Comparison of ENCODE assay signal across 10 cellular contexts in genomic region chr3:188197388-188197847, GRCh38. TPM values are rescaled to one million over a fixed set of nuclear protein-coding genes. Genes with fewer than 3 reads are reported as not detected.
A peak's percentile ranks its signal among the peaks of the same experiment; 100 is the strongest.
DNase-seq lines count a peak whose midpoint lies in the region; ATAC-seq, FAIRE-seq and TF ChIP-seq lines count a peak whose summit lies in the region.
"Had no signal": no experiment of that assay in that cellular context is flagged by ENCODE, and none has a peak within 500 bp of the region (broad histone marks: within the 10 kb centered on the region; RNA-seq: fewer than 3 reads in every experiment).

No MANE protein-coding gene starts in this region.

- TF ChIP-seq POLR2A in endothelial cell of umbilical vein (IDR thresholded peaks at IDR 0.05; ENCODE audit: low read depth, low read length) (no peak), sigmoid colon (IDR thresholded peaks at IDR 0.05) (no peak)

- H3K4me1 ChIP-seq in endothelial cell of umbilical vein (ENCODE audit: control insufficient read depth, extremely low read depth, insufficient read depth, low read length): peaks cover 19% of the 10 kb centered on the region
- H3K4me1 ChIP-seq in sigmoid colon: peaks cover 0 to 89% (median 73%) of the 10 kb centered on the region in 4 donors
- H3K4me1 ChIP-seq in colonic mucosa: peaks cover 19% of the 10 kb centered on the region

- POLR2A ChIA-PET in endothelial cell of umbilical vein (lab: Charles Lee): no interaction called here

- H3K9me3 ChIP-seq in endothelial cell of umbilical vein (replicated peaks; ENCODE audit: control insufficient read depth, insufficient read depth, low read length) (no peaks in the 10 kb centered on the region), sigmoid colon (no peaks in the 10 kb centered on the region), colonic mucosa (no peaks in the 10 kb centered on the region)

- intact Hi-C loops in endothelial cell of umbilical vein (cut with micrococcal nuclease) (no loop called here), sigmoid colon (cut with DNase I) (no loop called here), colonic mucosa (cut with DNase I) (no loop called here)

- no TSS peak for BruUV-seq in endothelial cell of umbilical vein (replicated peaks; lab: Mats Ljungman, UMichigan)

- FAIRE-seq in endothelial cell of umbilical vein (lab: Jason Lieb, UNC): peak; percentile 64
- FAIRE-seq: GM18507 had no signal

- H3K9ac ChIP-seq in endothelial cell of umbilical vein (replicated peaks; ENCODE audit: extremely low read depth, insufficient read depth, low read length) (no peak overlapping the region), colonic mucosa (ENCODE audit: low read depth in 2 of 2, low read length in 2 of 2) (peak overlapping the region in 1 of 2 donors; percentile 79)

- H3K79me2 ChIP-seq in endothelial cell of umbilical vein (ENCODE audit: control insufficient read depth, insufficient read depth, low read length): peaks cover 70% of the 10 kb centered on the region

- no peak overlapping the region for H2AFZ ChIP-seq in endothelial cell of umbilical vein (ENCODE audit: low read depth, low read length)

- ATAC-seq in GM18511 (IDR thresholded peaks at IDR 0.05; ENCODE audit: unreplicated experiment) (peak; percentile 76), HG03439 (IDR thresholded peaks at IDR 0.05; ENCODE audit: unreplicated experiment) (peak; percentile 64)

- TF ChIP-seq EP300 in sigmoid colon (IDR thresholded peaks at IDR 0.05): peak in 1 of 4 donors; percentile 41

- H3K27ac ChIP-seq in endothelial cell of umbilical vein (ENCODE audit: insufficient read depth, low read depth, low read length) (no peak overlapping the region), sigmoid colon (peak overlapping the region; percentile 51 to 99 (median 88)), colonic mucosa (no peak overlapping the region)

- H3K4me3 ChIP-seq in endothelial cell of umbilical vein (replicated peaks in 1 of 3; ENCODE audit: insufficient read depth in 1 of 3, low read depth in 1 of 3, low read length in 3 of 3) (no peak overlapping the region), sigmoid colon (no peak overlapping the region), colonic mucosa (no peak overlapping the region)

- no peaks in the 10 kb centered on the region for H4K20me1 ChIP-seq in endothelial cell of umbilical vein (replicated peaks; ENCODE audit: control insufficient read depth, extremely low read depth, insufficient read depth, low read length)

- CTCF ChIA-PET in endothelial cell of umbilical vein (lab: Charles Lee): interaction anchor here (0.6 to 1.6 kb wide), 2 partner anchors 9 to 44 kb away, joined by 3 to 9 read pairs; no protein-coding TSS in a partner anchor

- no peak overlapping the region for H3K4me2 ChIP-seq in endothelial cell of umbilical vein (ENCODE audit: insufficient read depth, low read length)

- DNase-seq in endothelial cell of umbilical vein (ENCODE audit: low read depth, low spot score) (peak; percentile 29), sigmoid colon (no peak), RPMI8226 (no peak), colonic mucosa (no peak), midbrain (lab: John Stamatoyannopoulos, UW) (no peak)
- DNase-seq: activated CD4-positive, alpha-beta memory T cell treated with anti-CD3 and anti-CD28 coated beads, Interleukin-2, amount 10 ng/mL, durations not matched to agents 7 days and 5 days; stimulated activated CD4-positive, alpha-beta T cell treated with anti-CD3 and anti-CD28 coated beads, Interleukin-1b, Interleukin-23, amount 100 ng/mL, for 48 hours had no signal

- H3K27me3 ChIP-seq in endothelial cell of umbilical vein (ENCODE audit: control insufficient read depth in 2 of 2, insufficient read depth in 2 of 2, low read length in 2 of 2) (no peaks in the 10 kb centered on the region), sigmoid colon (no peaks in the 10 kb centered on the region), colonic mucosa (no peaks in the 10 kb centered on the region)

- TF ChIP-seq CTCF in endothelial cell of umbilical vein (IDR thresholded peaks at IDR 0.05; ENCODE audit: extremely low read depth in 1 of 2, insufficient read depth in 1 of 2, low read depth in 1 of 2, low read length in 2 of 2) (no peak), sigmoid colon (IDR thresholded peaks at IDR 0.05) (no peak), colonic mucosa (IDR thresholded peaks at IDR 0.05) (no peak)

- H3K36me3 ChIP-seq in endothelial cell of umbilical vein (ENCODE audit: control insufficient read depth in 2 of 2, extremely low read depth in 1 of 2, insufficient read depth in 2 of 2, low read length in 2 of 2) (no peaks in the 10 kb centered on the region), sigmoid colon (peaks cover 0 to 6% (median 2%) of the 10 kb centered on the region in 4 donors), colonic mucosa (no peaks in the 10 kb centered on the region)

- no peaks in the 10 kb centered on the region for H3K9me1 ChIP-seq in endothelial cell of umbilical vein (replicated peaks; ENCODE audit: control insufficient read depth, extremely low read depth, insufficient read depth, low read length)

- WGBS in sigmoid colon, 2 donors: 52 to 68% methylated on average over 8 of the region's 8 CpGs

- dilution Hi-C loops in endothelial cell of umbilical vein (cut with MboI; ENCODE audit: extremely low pct_ligation_motif_present, low sequenced_read_pairs): no loop called here

TF ChIP-seq in endothelial cell of umbilical vein, 7 proteins besides CTCF, POLR2A, EP300 and RAD21:
- TF ChIP-seq JUN (IDR thresholded peaks at IDR 0.05; ENCODE audit: borderline replicate concordance, insufficient read depth, insufficient read length, low read depth) (peak; percentile 56), MYC (IDR thresholded peaks at IDR 0.05; ENCODE audit: low read depth, low read length) (no peak), GATA2 (IDR thresholded peaks at IDR 0.05; ENCODE audit: insufficient read depth, insufficient read length, low read depth, low read length) (no peak), FOS (IDR thresholded peaks at IDR 0.05; ENCODE audit: borderline replicate concordance, insufficient read depth, low read length) (no peak), EZH2 (IDR thresholded peaks at IDR 0.05; ENCODE audit: borderline replicate concordance, low read depth, low read length, severe bottlenecking) (no peak), MAX (IDR thresholded peaks at IDR 0.05; ENCODE audit: insufficient read depth, insufficient read length) (no peak)
TF ChIP-seq in endothelial cell of umbilical vein: peak in this region for 1.

RNA-seq across cellular contexts. Expression of gene LPP, which starts 43.5 kb away (rescaled TPM):
- total RNA-seq in endothelial cell of umbilical vein: 136 and 153 TPM in 2 replicates
- 16.9 and 24.1 TPM in 2 replicates for polyA plus RNA-seq in endothelial cell of umbilical vein
- 13.2 and 13.4 TPM in 2 replicates for polyA plus RNA-seq in endothelial cell of umbilical vein (2011; cell fraction: cytosol; rRNA removed)
- polyA plus RNA-seq in endothelial cell of umbilical vein (2011; cell fraction: nucleus; rRNA removed): 75.5 and 106 TPM in 2 replicates
- polyA plus RNA-seq in endothelial cell of umbilical vein (2012): 17.7 and 20.4 TPM in 2 replicates
- polyA minus RNA-seq in endothelial cell of umbilical vein: 349 and 428 TPM in 2 replicates
- polyA minus RNA-seq in endothelial cell of umbilical vein (2011; cell fraction: cytosol; rRNA and poly(A)+ RNA removed): 31.7 TPM
- 337 and 370 TPM in 2 replicates for polyA minus RNA-seq in endothelial cell of umbilical vein (2011; cell fraction: nucleus; rRNA and poly(A)+ RNA removed)
- 1,000 to 10,000 TPM in 3 of 4 donors, 100 to 1,000 TPM in 1; 824 to 1,773 (median 1,187) TPM for total RNA-seq in sigmoid colon
- 10 to 100 TPM in 1 of 3 donors, 1 to 10 TPM in 2; 5.3 to 36.0 (median 7.2) TPM for polyA plus RNA-seq in sigmoid colon
- 100 to 1,000 TPM; 170 to 246 TPM for total RNA-seq in colonic mucosa

Comparison
In these comparisons a context has a peak if more than half of its experiments do, and no peak if none do; other contexts are left out.
1. H3K27ac ChIP-seq: peak in sigmoid colon (4 of 4); none in endothelial cell of umbilical vein (single experiment) and colonic mucosa (single experiment).